Comparison of ENCODE assay signal across 9 cellular contexts in the genomic region with DNA sequence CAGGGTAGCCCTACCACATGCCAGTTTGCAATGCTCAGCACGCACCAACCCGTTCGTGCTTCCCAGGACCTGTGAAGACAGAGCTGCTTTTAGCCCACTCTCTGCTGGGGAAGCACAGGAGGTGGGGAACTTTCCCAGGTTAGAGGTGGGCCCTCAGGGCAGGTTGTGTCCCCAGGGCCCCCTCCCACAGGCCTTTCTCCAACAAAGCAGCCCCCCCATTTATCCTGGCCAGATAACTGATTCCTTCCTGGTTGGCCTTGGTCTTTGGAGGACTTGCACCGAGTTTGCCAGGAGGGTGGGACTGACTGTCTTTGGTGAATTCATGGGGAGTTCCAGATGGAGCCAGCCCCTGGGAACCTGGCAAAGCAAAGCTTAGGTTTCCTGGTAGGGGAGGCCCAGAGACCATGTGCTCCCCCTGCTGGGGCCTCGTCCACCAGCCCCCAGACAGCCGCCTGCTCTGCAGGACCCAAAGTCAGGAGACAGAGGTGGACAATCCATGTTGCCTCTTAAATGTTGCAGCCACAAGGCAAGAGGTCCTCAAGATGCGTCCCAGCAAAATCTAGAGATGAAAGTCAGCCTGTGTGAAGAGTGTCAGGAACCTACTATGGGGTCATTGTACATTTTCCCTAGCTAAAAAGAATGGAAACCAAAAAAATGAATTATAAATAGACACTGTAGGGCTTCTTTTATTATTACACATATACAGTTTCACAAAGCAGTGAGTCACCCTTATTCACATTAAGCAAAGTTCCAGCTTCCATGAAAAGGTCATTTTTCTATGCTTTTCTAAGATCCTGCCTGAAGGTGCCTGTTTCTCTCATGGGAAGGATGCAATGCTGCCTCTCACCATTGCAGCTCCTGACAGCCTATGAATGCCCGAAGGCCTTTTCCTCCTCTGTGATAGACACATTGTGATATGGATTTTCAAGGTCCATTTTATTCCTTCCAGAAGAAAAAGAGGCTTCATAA.
DNase-seq lines count a peak whose midpoint lies in the region; ATAC-seq lines count a peak whose summit lies in the region.
"Had no signal": no experiment of that assay in that cellular context is flagged by ENCODE, and none has a peak within 500 bp of the region (broad histone marks: within the 10 kb centered on the region; RNA-seq: fewer than 3 reads in every experiment).

No MANE protein-coding gene starts in this region.

- no peak overlapping the region for H3K27ac Mint-ChIP-seq in activated T-helper 2 cell treated with anti-CD3 and anti-CD28 coated beads, Interferon-gamma antibody, Interleukin-2, Interleukin-4, amounts not matched to agents 10 μg/mL and 5 μg/mL and 100 μg/mL, durations not matched to agents 14 hours and 24 hours and 36 hours

- intact Hi-C loops in activated T-helper 2 cell treated with anti-CD3 and anti-CD28 coated beads, Interferon-gamma antibody, Interleukin-2, Interleukin-4, amounts not matched to agents 10 μg/mL and 5 μg/mL and 100 μg/mL, durations not matched to agents 14 hours and 24 hours and 36 hours (cut with micrococcal nuclease) = no loop called here

- no peaks in the 10 kb centered on the region for H3K27me3 ChIP-seq in BLaER1 treated with 17β-estradiol and CSF1 and Interleukin-3, amounts not matched to agents 10 nM and 100 nM

- peaks cover 5 to 19% (median 13%) of the 10 kb centered on the region in 10 experiments; a peak in 16 of 20 replicates for H3K4me1 ChIP-seq in BLaER1 treated with 17β-estradiol and CSF1 and Interleukin-3, amounts not matched to agents 10 nM and 100 nM

- H3K4me3 Mint-ChIP-seq in activated T-helper 2 cell treated with anti-CD3 and anti-CD28 coated beads, Interferon-gamma antibody, Interleukin-2, Interleukin-4, amounts not matched to agents 10 μg/mL and 5 μg/mL and 100 μg/mL, durations not matched to agents 14 hours and 24 hours and 36 hours (ENCODE audit: low read depth) = no peak overlapping the region

- H3K27me3 Mint-ChIP-seq in activated T-helper 2 cell treated with anti-CD3 and anti-CD28 coated beads, Interferon-gamma antibody, Interleukin-2, Interleukin-4, amounts not matched to agents 10 μg/mL and 5 μg/mL and 100 μg/mL, durations not matched to agents 14 hours and 24 hours and 36 hours (ENCODE audit: low read depth) = peaks cover 13% of the 10 kb centered on the region

- no peaks in the 10 kb centered on the region for H3K36me3 ChIP-seq in BLaER1 treated with 17β-estradiol and CSF1 and Interleukin-3, amounts not matched to agents 10 nM and 100 nM

- no peaks in the 10 kb centered on the region for H3K4me1 Mint-ChIP-seq in activated T-helper 2 cell treated with anti-CD3 and anti-CD28 coated beads, Interferon-gamma antibody, Interleukin-2, Interleukin-4, amounts not matched to agents 10 μg/mL and 5 μg/mL and 100 μg/mL, durations not matched to agents 14 hours and 24 hours and 36 hours (ENCODE audit: low read depth)

- H3K36me3 Mint-ChIP-seq in activated T-helper 2 cell treated with anti-CD3 and anti-CD28 coated beads, Interferon-gamma antibody, Interleukin-2, Interleukin-4, amounts not matched to agents 10 μg/mL and 5 μg/mL and 100 μg/mL, durations not matched to agents 14 hours and 24 hours and 36 hours (ENCODE audit: low read depth) = no peaks in the 10 kb centered on the region

- H3K27ac ChIP-seq in BLaER1 treated with 17β-estradiol and CSF1 and Interleukin-3, amounts not matched to agents 10 nM and 100 nM = peak overlapping the region in 1 of 11 experiments; percentile 4; a peak in 1 of 22 replicates

- H3K4me2 ChIP-seq in BLaER1 treated with 17β-estradiol and CSF1 and Interleukin-3, amounts not matched to agents 10 nM and 100 nM = peak overlapping the region in 6 of 11 experiments; percentile 9 to 34 (median 22); a peak in 10 of 22 replicates

- H3K9me3 Mint-ChIP-seq in activated T-helper 2 cell treated with anti-CD3 and anti-CD28 coated beads, Interferon-gamma antibody, Interleukin-2, Interleukin-4, amounts not matched to agents 10 μg/mL and 5 μg/mL and 100 μg/mL, durations not matched to agents 14 hours and 24 hours and 36 hours = no peaks in the 10 kb centered on the region

- H3K9ac ChIP-seq in BLaER1 treated with 17β-estradiol and CSF1 and Interleukin-3, amounts not matched to agents 10 nM and 100 nM = no peak overlapping the region

- H3K4me3 ChIP-seq in BLaER1 treated with 17β-estradiol and CSF1 and Interleukin-3, amounts not matched to agents 10 nM and 100 nM = no peak overlapping the region

- DNase-seq in HCEC 1CT (peak; percentile 4), SK-N-DZ (ENCODE audit: low spot score) (peak; percentile 69), iPS-NIHi11 (ENCODE audit: low spot score) (peak; percentile 73)
- DNase-seq in activated effector memory CD4-positive, alpha-beta T cell treated with Interleukin-2 at 50 U/mL for 16 hours = no peak
- DNase-seq in activated T-helper 2 cell treated with anti-CD3 and anti-CD28 coated beads, Interferon-gamma antibody, Interleukin-2, Interleukin-4, amounts not matched to agents 10 μg/mL and 5 μg/mL and 100 μg/mL, durations not matched to agents 14 hours and 24 hours and 36 hours (ENCODE audit: low spot score) = no peak
- DNase-seq: stimulated activated naive CD4-positive, alpha-beta T cell treated with Interleukin-2 at 50 U/mL for 16 hours had no signal

- no peaks in the 10 kb centered on the region for H4K20me1 ChIP-seq in BLaER1 treated with 17β-estradiol and CSF1 and Interleukin-3, amounts not matched to agents 10 nM and 100 nM

- H3K9me3 ChIP-seq in BLaER1 treated with 17β-estradiol and CSF1 and Interleukin-3, amounts not matched to agents 10 nM and 100 nM (replicated peaks in 1 of 11) = peaks cover 0 to 12% (median 0%) of the 10 kb centered on the region in 11 experiments; a peak in 4 of 22 replicates

- ATAC-seq in GM21717 (IDR thresholded peaks at IDR 0.05; ENCODE audit: unreplicated experiment) (no peak), GM19395 (IDR thresholded peaks at IDR 0.05; ENCODE audit: unreplicated experiment) (no peak)

Comparison
In these comparisons a context has a peak if more than half of its experiments do, and no peak if none do; other contexts are left out.
1. DNase-seq: peak in HCEC 1CT (single experiment), SK-N-DZ (single experiment) and iPS-NIHi11 (single experiment); none in activated effector memory CD4-positive, alpha-beta T cell treated with Interleukin-2 at 50 U/mL for 16 hours (single experiment) and activated T-helper 2 cell treated with anti-CD3 and anti-CD28 coated beads, Interferon-gamma antibody, Interleukin-2, Interleukin-4, amounts not matched to agents 10 μg/mL and 5 μg/mL and 100 μg/mL, durations not matched to agents 14 hours and 24 hours and 36 hours (single experiment).